17 cellular contexts compared by ENCODE assay signal in the genomic region with DNA sequence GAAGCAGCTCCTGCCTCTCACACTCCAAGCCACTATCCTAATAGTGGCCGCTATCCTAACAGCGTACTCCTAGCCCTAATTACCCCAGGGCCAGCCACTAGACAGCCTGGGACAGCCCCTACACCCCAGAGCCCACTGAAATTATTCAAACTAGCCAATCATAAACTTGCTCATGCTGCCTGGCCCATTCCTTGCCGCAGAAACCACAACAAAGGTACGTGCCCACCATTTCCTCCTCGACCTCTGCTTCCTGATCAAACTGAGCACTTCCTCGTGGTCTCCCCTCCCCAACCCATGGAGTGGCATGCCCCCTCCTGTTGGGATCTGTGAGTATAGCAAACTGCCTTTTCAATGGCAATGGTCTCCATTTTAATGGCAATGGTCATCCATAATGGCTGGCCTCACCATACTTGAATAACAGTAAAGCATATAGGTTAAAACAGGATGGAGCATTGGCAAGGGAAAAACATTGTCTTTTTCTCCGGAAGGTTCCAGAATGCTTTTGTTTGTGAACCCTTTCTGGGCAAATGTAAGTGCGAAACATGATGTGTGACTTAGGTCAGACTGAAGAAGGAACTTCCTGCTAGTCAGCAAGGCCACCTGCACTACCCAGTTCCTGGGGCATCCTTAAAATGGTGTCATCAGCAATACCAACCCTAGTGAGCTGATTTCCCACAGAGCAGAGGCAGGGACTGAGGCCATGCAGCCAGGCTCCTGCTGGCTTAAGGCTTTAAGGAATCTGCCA.
DNase-seq lines count a peak whose midpoint lies in the region; ATAC-seq and TF ChIP-seq lines count a peak whose summit lies in the region.
"Had no signal": no experiment of that assay in that cellular context is flagged by ENCODE, and none has a peak within 500 bp of the region (broad histone marks: within the 10 kb centered on the region; RNA-seq: fewer than 3 reads in every experiment).

No MANE protein-coding gene starts in this region.

- H3K27me3 ChIP-seq in prostate gland (replicated peaks; ENCODE audit: insufficient read depth) = no peaks in the 10 kb centered on the region
- no peaks in the 10 kb centered on the region for H3K27me3 ChIP-seq in CD8-positive, alpha-beta T cell (ENCODE audit: insufficient read depth, low read length)
- H3K27me3 ChIP-seq: foreskin keratinocyte, right atrium auricular region, tibial artery had no signal

- H3K36me3 Mint-ChIP-seq in activated T-cell treated with anti-CD3 and anti-CD28 coated beads, Interleukin-2, amount 50 U/mL, for 72 hours (ENCODE audit: insufficient read depth in 2 of 2) = no peaks in the 10 kb centered on the region
- H3K36me3 Mint-ChIP-seq in brain = no peaks in the 10 kb centered on the region
- H3K36me3 Mint-ChIP-seq in CD8-positive, alpha-beta T cell = no peaks in the 10 kb centered on the region
- H3K36me3 Mint-ChIP-seq: activated naive CD4-positive, alpha-beta T cell treated with anti-CD3 and anti-CD28 coated beads, Interleukin-2, amount 10 ng/mL, durations not matched to agents 7 days and 5 days; natural killer cell had no signal

- H3K4me1 ChIP-seq in prostate gland (replicated peaks) = no peaks in the 10 kb centered on the region
- peaks cover 7% of the 10 kb centered on the region for H3K4me1 ChIP-seq in CD8-positive, alpha-beta T cell (ENCODE audit: insufficient read depth, low read length)
- H3K4me1 ChIP-seq: right atrium auricular region had no signal

- no peak for ATAC-seq in activated T-cell treated with anti-CD3 and anti-CD28 coated beads, Interleukin-2, amount 50 U/mL, for 72 hours (replicated peaks in 1 of 2)
- no peak for ATAC-seq in CD8-positive, alpha-beta T cell
- no peak for ATAC-seq in HG03135 (IDR thresholded peaks at IDR 0.05; ENCODE audit: unreplicated experiment)
- ATAC-seq: natural killer cell had no signal

- whole genome bisulfite sequencing in prostate gland = 94% methylated on average over 6 of the region's 8 CpGs

- H3K9me3 ChIP-seq in prostate gland = no peaks in the 10 kb centered on the region
- H3K9me3 ChIP-seq in CD8-positive, alpha-beta T cell (ENCODE audit: low read length) = no peaks in the 10 kb centered on the region
- H3K9me3 ChIP-seq: lower lobe of right lung, right atrium auricular region, tibial artery had no signal

- intact Hi-C loops in prostate gland (cut with DNase I) = no loop called here
- intact Hi-C loops in CD8-positive, alpha-beta T cell (cut with DNase I, micrococcal nuclease) = loop anchor here in 1 of 2 experiments (2.0 kb wide), 1 partner anchor 743 kb away; no protein-coding TSS in a partner anchor

- no peak overlapping the region for H3K4me3 Mint-ChIP-seq in activated T-cell treated with anti-CD3 and anti-CD28 coated beads, Interleukin-2, amount 50 U/mL, for 72 hours
- peak overlapping the region in 1 of 5 experiments; percentile 53 for H3K4me3 Mint-ChIP-seq in brain
- no peak overlapping the region for H3K4me3 Mint-ChIP-seq in CD8-positive, alpha-beta T cell
- H3K4me3 Mint-ChIP-seq: activated naive CD4-positive, alpha-beta T cell treated with anti-CD3 and anti-CD28 coated beads, Interleukin-2, amount 10 ng/mL, durations not matched to agents 7 days and 5 days; natural killer cell had no signal

- peak overlapping the region; percentile 73 to 75 for H3K27ac ChIP-seq in prostate gland
- H3K27ac ChIP-seq in CD8-positive, alpha-beta T cell (ENCODE audit: low read depth, low read length) = no peak overlapping the region
- H3K27ac ChIP-seq: foreskin keratinocyte, lower lobe of right lung, right atrium auricular region, tibial artery had no signal

- POLR2A ChIA-PET in CD8-positive, alpha-beta T cell (lab: Charles Lee) = no interaction called here

- H3K4me3 ChIP-seq in prostate gland = no peak overlapping the region
- H3K4me3 ChIP-seq in CD8-positive, alpha-beta T cell (ENCODE audit: low read depth, low read length) = no peak overlapping the region
- H3K4me3 ChIP-seq: lower lobe of right lung, right atrium auricular region, tibial artery had no signal

- peak overlapping the region; percentile 58 for H3K27ac Mint-ChIP-seq in activated T-cell treated with anti-CD3 and anti-CD28 coated beads, Interleukin-2, amount 50 U/mL, for 72 hours
- peak overlapping the region in 3 of 5 experiments; percentile 89 to 96 (median 91) for H3K27ac Mint-ChIP-seq in brain
- H3K27ac Mint-ChIP-seq in CD8-positive, alpha-beta T cell = no peak overlapping the region
- H3K27ac Mint-ChIP-seq: activated naive CD4-positive, alpha-beta T cell treated with anti-CD3 and anti-CD28 coated beads, Interleukin-2, amount 10 ng/mL, durations not matched to agents 7 days and 5 days; natural killer cell had no signal

- DNase-seq in activated T-cell treated with anti-CD3 and anti-CD28 coated beads, Interleukin-2, amount 50 U/mL, for 72 hours = peak in 1 of 2 donors; percentile 3
- no peak for DNase-seq in activated T-cell treated with anti-CD3 and anti-CD28 coated beads, Interleukin-2, amount 50 U/mL, for 1 hour
- DNase-seq in KBM-7 (peak; percentile 66), prostate gland (ENCODE audit: low spot score) (no peak), NCI-H146 (lab: John Stamatoyannopoulos, UW) (no peak)
- DNase-seq in CD8-positive, alpha-beta T cell = no peak
- DNase-seq: activated naive CD4-positive, alpha-beta T cell treated with anti-CD3 and anti-CD28 coated beads, Interleukin-2, amount 10 ng/mL, durations not matched to agents 7 days and 5 days; natural killer cell; OCI-M1; stimulated activated CD8-positive, alpha-beta memory T cell treated with anti-CD3 and anti-CD28 coated beads, Interleukin-4, amount 100 ng/mL, for 48 hours; tibial artery had no signal

- H3K27me3 Mint-ChIP-seq in activated T-cell treated with anti-CD3 and anti-CD28 coated beads, Interleukin-2, amount 50 U/mL, for 72 hours (ENCODE audit: low read depth) = peaks cover 34% of the 10 kb centered on the region
- H3K27me3 Mint-ChIP-seq in brain = no peaks in the 10 kb centered on the region
- peaks cover 2% of the 10 kb centered on the region for H3K27me3 Mint-ChIP-seq in CD8-positive, alpha-beta T cell (ENCODE audit: low read depth)

- TF ChIP-seq POLR2A in prostate gland (IDR thresholded peaks at IDR 0.05) = no peak

- H3K4me1 Mint-ChIP-seq in activated T-cell treated with anti-CD3 and anti-CD28 coated beads, Interleukin-2, amount 50 U/mL, for 72 hours (ENCODE audit: low read depth) = peaks cover 30% of the 10 kb centered on the region
- H3K4me1 Mint-ChIP-seq in brain = peaks cover 70% of the 10 kb centered on the region
- peaks cover 27% of the 10 kb centered on the region for H3K4me1 Mint-ChIP-seq in CD8-positive, alpha-beta T cell (ENCODE audit: low read depth)

- H3K9me3 Mint-ChIP-seq in activated T-cell treated with anti-CD3 and anti-CD28 coated beads, Interleukin-2, amount 50 U/mL, for 72 hours = no peaks in the 10 kb centered on the region
- H3K9me3 Mint-ChIP-seq in brain = peaks cover 0 to 2% (median 0%) of the 10 kb centered on the region in 5 experiments
- H3K9me3 Mint-ChIP-seq in CD8-positive, alpha-beta T cell = no peaks in the 10 kb centered on the region
- H3K9me3 Mint-ChIP-seq: activated naive CD4-positive, alpha-beta T cell treated with anti-CD3 and anti-CD28 coated beads, Interleukin-2, amount 10 ng/mL, durations not matched to agents 7 days and 5 days; central memory CD8-positive, alpha-beta T cell; natural killer cell had no signal

- CTCF ChIA-PET in CD8-positive, alpha-beta T cell (lab: Charles Lee) = no interaction called here

- H3K36me3 ChIP-seq in prostate gland = no peaks in the 10 kb centered on the region
- no peaks in the 10 kb centered on the region for H3K36me3 ChIP-seq in CD8-positive, alpha-beta T cell (ENCODE audit: insufficient read depth, low read length)
- H3K36me3 ChIP-seq: lower lobe of right lung, right atrium auricular region, tibial artery had no signal

- in situ Hi-C loops in KBM-7 (cut with MboI; ENCODE audit: low pct_unique_long_range_greater_than_20kb, low sequenced_read_pairs) = no loop called here

- TF ChIP-seq CTCF in brain (conservative IDR thresholded peaks at IDR 0.05) = no peak
- no peak for TF ChIP-seq CTCF in prostate gland (IDR thresholded peaks at IDR 0.05)
- no peak for TF ChIP-seq CTCF in CD8-positive, alpha-beta T cell (IDR thresholded peaks at IDR 0.05)
